In genomic region chr15:100958326-100959065, GRCh38 we compare ENCODE assay signal across 12 cellular contexts. TPM values are rescaled to one million over a fixed set of nuclear protein-coding genes. Genes with fewer than 3 reads are reported as not detected.
DNase-seq lines count a peak whose midpoint lies in the region; ATAC-seq and TF ChIP-seq lines count a peak whose summit lies in the region.
"Had no signal": no experiment of that assay in that cellular context is flagged by ENCODE, and none has a peak within 500 bp of the region (broad histone marks: within the 10 kb centered on the region; RNA-seq: fewer than 3 reads in every experiment).

No MANE protein-coding gene starts in this region.

- no peaks in the 10 kb centered on the region for H3K27me3 ChIP-seq in Karpas-422 (ENCODE audit: low read length)
- H3K27me3 ChIP-seq: sigmoid colon had no signal

- peak; percentile 58 for DNase-seq in GM04503 (ENCODE audit: low read depth)
- no peak for DNase-seq in Karpas-422
- DNase-seq in choroid plexus epithelial cell (ENCODE audit: low read depth) = peak; percentile 53
- peak; percentile 86 for DNase-seq in renal cortical epithelial cell (ENCODE audit: low read depth)
- DNase-seq in stimulated activated CD4-positive, alpha-beta T cell treated with anti-CD3 and anti-CD28 coated beads, Interleukin-4, amount 100 ng/mL, for 4 hours = no peak
- DNase-seq in activated CD8-positive, alpha-beta memory T cell treated with anti-CD3 and anti-CD28 coated beads for 24 hours = no peak
- no peak for DNase-seq in activated CD4-positive, CD25-positive, alpha-beta regulatory T cell (lab: John Stamatoyannopoulos, UW)
- DNase-seq: activated CD8-positive, alpha-beta T cell treated with anti-CD3 and anti-CD28 coated beads for 36 hours; anterior cingulate cortex; NCI-H2171 treated with DMSO at 0.1 percent for 48 hours; sigmoid colon had no signal

- no peak overlapping the region for H2AFZ ChIP-seq in Karpas-422 (ENCODE audit: low read length)

- H3K27ac ChIP-seq in Karpas-422 (ENCODE audit: low read length) = peak overlapping the region; percentile 53

- H3K4me1 ChIP-seq in Karpas-422 (ENCODE audit: low read length) = peaks cover 69% of the 10 kb centered on the region

- no peak for ATAC-seq in GM18861 (IDR thresholded peaks at IDR 0.05; ENCODE audit: unreplicated experiment)
- ATAC-seq: activated CD8-positive, alpha-beta T cell treated with anti-CD3 and anti-CD28 coated beads for 36 hours had no signal

- no peaks in the 10 kb centered on the region for H3K9me2 ChIP-seq in Karpas-422 (replicated peaks; ENCODE audit: insufficient read depth, low read length)

- TF ChIP-seq CTCF in choroid plexus epithelial cell (conservative IDR thresholded peaks at IDR 0.05; ENCODE audit: low read depth, low read length) = no peak

- no peak overlapping the region for H3K9ac ChIP-seq in Karpas-422 (ENCODE audit: low read length)

- H3K79me2 ChIP-seq in Karpas-422 (ENCODE audit: low read length) = peaks cover 92% of the 10 kb centered on the region

- no peak overlapping the region for H3K4me2 ChIP-seq in Karpas-422 (ENCODE audit: low read depth, low read length, poor library complexity, severe bottlenecking)

- no peaks in the 10 kb centered on the region for H4K20me1 ChIP-seq in Karpas-422 (ENCODE audit: insufficient read depth, low read depth, low read length)

- peaks cover 11% of the 10 kb centered on the region for H3K36me3 ChIP-seq in Karpas-422 (ENCODE audit: insufficient read depth, low read length)
- H3K36me3 ChIP-seq: sigmoid colon had no signal

- no peaks in the 10 kb centered on the region for H3K9me3 ChIP-seq in Karpas-422 (ENCODE audit: low read length)
- H3K9me3 ChIP-seq: sigmoid colon had no signal

- H3K4me3 ChIP-seq in Karpas-422 (ENCODE audit: low read length) (no peak overlapping the region), choroid plexus epithelial cell (ENCODE audit: low read depth, low read length) (no peak overlapping the region)
- H3K4me3 ChIP-seq: sigmoid colon had no signal

RNA-seq across cellular contexts. Expression of gene LRRK1, which starts 39.3 kb away (rescaled TPM):
- 46.6 and 87.3 TPM in 2 replicates for total RNA-seq in Karpas-422 (2014; rRNA removed; shearing (Covaris generic); ENCODE audit: low replicate concordance)
- total RNA-seq in renal cortical epithelial cell = 9.2 and 21.8 TPM in 2 replicates

Comparison
In these comparisons a context has a peak if more than half of its experiments do, and no peak if none do; other contexts are left out.
1. DNase-seq: peak in GM04503 (single experiment), choroid plexus epithelial cell (single experiment) and renal cortical epithelial cell (single experiment); none in Karpas-422 (single experiment), stimulated activated CD4-positive, alpha-beta T cell treated with anti-CD3 and anti-CD28 coated beads, Interleukin-4, amount 100 ng/mL, for 4 hours (0 of 2), activated CD8-positive, alpha-beta memory T cell treated with anti-CD3 and anti-CD28 coated beads for 24 hours (single experiment) and activated CD4-positive, CD25-positive, alpha-beta regulatory T cell (0 of 4).